Comparison of ENCODE assay signal across 11 cellular contexts in the genomic region with DNA sequence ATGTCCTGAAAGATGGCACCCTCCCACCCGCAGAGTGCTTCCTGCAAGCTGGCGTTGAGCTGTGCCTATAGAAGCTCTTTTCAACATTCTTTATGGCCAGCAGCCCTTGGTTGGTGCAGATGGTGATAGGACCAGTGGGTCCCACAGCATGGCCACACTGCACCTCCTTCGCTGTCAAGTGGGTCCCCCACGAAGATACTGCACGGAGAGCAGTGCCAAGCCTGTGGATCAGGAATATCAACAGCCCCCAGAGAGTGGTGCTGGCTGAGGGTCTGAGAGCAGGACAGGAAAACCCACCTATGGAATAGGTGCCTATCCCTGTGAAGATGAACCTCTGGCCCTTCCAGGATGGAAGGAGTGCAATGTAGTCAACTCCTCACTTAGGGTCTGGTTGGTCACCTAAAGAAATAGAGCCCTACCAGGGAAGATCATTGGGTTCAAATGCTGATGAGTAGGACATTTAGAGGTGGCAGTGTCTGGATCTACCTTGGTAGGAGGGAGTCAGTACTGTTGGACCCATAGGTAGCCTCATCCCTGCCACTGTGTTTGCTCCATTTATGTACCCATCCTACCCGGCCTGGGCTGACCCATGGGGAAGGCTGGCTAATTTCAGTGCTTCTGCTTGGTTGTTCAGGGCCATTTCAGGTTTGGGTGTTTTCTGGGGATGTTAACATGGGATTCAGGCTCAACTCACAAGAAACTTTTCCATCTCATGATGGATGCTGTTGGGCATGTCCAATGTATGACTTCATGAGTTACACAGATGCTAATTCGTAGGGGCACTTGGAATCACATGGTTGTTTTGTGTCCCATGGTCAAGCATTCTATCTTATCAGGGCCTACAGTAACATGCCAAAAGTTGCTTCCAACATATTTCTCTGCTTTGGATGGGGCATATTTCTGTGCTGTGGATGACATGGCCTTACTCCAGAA. TPM values are rescaled to one million over a fixed set of nuclear protein-coding genes. Genes with fewer than 3 reads are reported as not detected.
DNase-seq lines count a peak whose midpoint lies in the region; FAIRE-seq and TF ChIP-seq lines count a peak whose summit lies in the region.
"Had no signal": no experiment of that assay in that cellular context is flagged by ENCODE, and none has a peak within 500 bp of the region (broad histone marks: within the 10 kb centered on the region; RNA-seq: fewer than 3 reads in every experiment).

No MANE protein-coding gene starts in this region.

- H3K27me3 ChIP-seq in Peyer's patch (no peaks in the 10 kb centered on the region), esophagus squamous epithelium (no peaks in the 10 kb centered on the region), small intestine (ENCODE audit: control insufficient read depth in 2 of 2, insufficient read depth in 2 of 2, low read length in 2 of 2) (no peaks in the 10 kb centered on the region)

- H3K4me1 ChIP-seq in Peyer's patch (peaks cover 0 to 30% (median 2%) of the 10 kb centered on the region in 4 donors), esophagus squamous epithelium (peaks cover 8 to 51% (median 19%) of the 10 kb centered on the region in 3 donors), small intestine (ENCODE audit: control insufficient read depth in 2 of 2, insufficient read depth in 1 of 2, low read depth in 1 of 2, low read length in 1 of 2) (peaks cover 7 to 18% of the 10 kb centered on the region in 2 donors)

- intact Hi-C loops in esophagus squamous epithelium (cut with DNase I) = no loop called here

- H3K27ac ChIP-seq in Peyer's patch (peak overlapping the region in 1 of 4 donors; percentile 88), esophagus squamous epithelium (no peak overlapping the region), small intestine (ENCODE audit: low read depth in 1 of 2, low read length in 1 of 2) (no peak overlapping the region)

- TF ChIP-seq CTCF in GM12865 (IDR thresholded peaks at IDR 0.05; ENCODE audit: insufficient read depth, low read depth, low read length, missing control alignments) (no peak), Peyer's patch (IDR thresholded peaks at IDR 0.05) (no peak), esophagus squamous epithelium (IDR thresholded peaks at IDR 0.05) (no peak)

- no peak for FAIRE-seq in small intestine (lab: Jason Lieb, UNC)
- FAIRE-seq: RCC 7860 had no signal

- DNase-seq in GM12865 (ENCODE audit: low read depth) (no peak), Peyer's patch (no peak), esophagus squamous epithelium (lab: John Stamatoyannopoulos, UW) (no peak), small intestine (no peak), iPS-NIHi7 (ENCODE audit: extremely low spot score) (no peak), AML-193 (lab: John Stamatoyannopoulos, UW) (no peak), NCI-H69 (lab: John Stamatoyannopoulos, UW) (no peak)
- DNase-seq: activated CD4-positive, CD25-positive, alpha-beta regulatory T cell treated with anti-CD3 and anti-CD28 coated beads, Interleukin-2, amount 50 U/mL, for 72 hours; DMS79 treated with DMSO at 0.1 percent for 48 hours; NCI-H2107 had no signal

- H3K36me3 ChIP-seq in Peyer's patch = no peaks in the 10 kb centered on the region
- H3K36me3 ChIP-seq in esophagus squamous epithelium = no peaks in the 10 kb centered on the region
- H3K36me3 ChIP-seq in small intestine (ENCODE audit: control insufficient read depth in 2 of 2, insufficient read depth in 2 of 2, low read length in 2 of 2) = peaks cover 0 to 2% of the 10 kb centered on the region in 2 donors

- WGBS in esophagus squamous epithelium, 2 donors = 83 to 85% methylated on average over 3 to 6 of the region's 7 CpGs
- 65 to 76% (median 67%) methylated on average over 7 of the region's 7 CpGs for WGBS in small intestine, 3 donors

- H3K9me3 ChIP-seq in Peyer's patch (no peaks in the 10 kb centered on the region), esophagus squamous epithelium (no peaks in the 10 kb centered on the region), small intestine (ENCODE audit: control insufficient read depth, low read depth) (no peaks in the 10 kb centered on the region)

- TF ChIP-seq POLR2A in Peyer's patch (IDR thresholded peaks at IDR 0.05) = no peak
- TF ChIP-seq POLR2A in esophagus squamous epithelium (IDR thresholded peaks at IDR 0.05) = no peak

- H3K4me3 ChIP-seq in GM12865 (ENCODE audit: low read depth, low read length) (peak overlapping the region; percentile 76), Peyer's patch (peak overlapping the region; percentile 57 to 80 (median 68)), esophagus squamous epithelium (peak overlapping the region; percentile 42 to 79 (median 64)), small intestine (ENCODE audit: low read depth in 1 of 2, low read length in 2 of 2) (peak overlapping the region; percentile 69 to 72)

RNA-seq across cellular contexts. Expression of gene MICB, which starts 33.4 kb away (rescaled TPM):
- total RNA-seq in Peyer's patch (1 to 10 TPM; 4.7 to 9.9 (median 8.0) TPM), esophagus squamous epithelium (1 to 10 TPM in 3 of 4 donors, under 1 TPM in 1; 0.23 to 2.6 (median 2.1) TPM)
- 1 to 10 TPM; 1.3 to 6.1 (median 2.7) TPM for polyA plus RNA-seq in small intestine
